In genomic region chr1:236532850-236533249, GRCh38 we compare ENCODE assay signal across 1 cellular context.
A peak's percentile ranks its signal among the peaks of the same experiment; 100 is the strongest.
TF ChIP-seq lines count a peak whose summit lies in the region.

No MANE protein-coding gene starts in this region.

TF ChIP-seq in HepG2, 621 proteins besides CTCF, POLR2A, EP300 and RAD21:
- peak; percentile 16; the same call in 1 of the 2 replicates for TF ChIP-seq NR2F6 (IDR thresholded peaks at IDR 0.05)
- TF ChIP-seq NR2F6 (CRISPR knock-in tag; IDR thresholded peaks at IDR 0.05) = no peak
- TF ChIP-seq REPIN1 (CRISPR knock-in tag; IDR thresholded peaks at IDR 0.05; ENCODE audit: borderline replicate concordance, low read depth) = no peak
- TF ChIP-seq PRDM10 (CRISPR knock-in tag; IDR thresholded peaks at IDR 0.05; ENCODE audit: low read depth) = no peak
- TF ChIP-seq ZNF766 (CRISPR knock-in tag; IDR thresholded peaks at IDR 0.05; ENCODE audit: borderline replicate concordance) = no peak
- TF ChIP-seq PAWR (CRISPR knock-in tag; IDR thresholded peaks at IDR 0.05; ENCODE audit: borderline replicate concordance) = no peak
- TF ChIP-seq ZNF790 (CRISPR knock-in tag; IDR thresholded peaks at IDR 0.05; ENCODE audit: borderline replicate concordance) = no peak
